17 cellular contexts compared by ENCODE assay signal in the genomic region with DNA sequence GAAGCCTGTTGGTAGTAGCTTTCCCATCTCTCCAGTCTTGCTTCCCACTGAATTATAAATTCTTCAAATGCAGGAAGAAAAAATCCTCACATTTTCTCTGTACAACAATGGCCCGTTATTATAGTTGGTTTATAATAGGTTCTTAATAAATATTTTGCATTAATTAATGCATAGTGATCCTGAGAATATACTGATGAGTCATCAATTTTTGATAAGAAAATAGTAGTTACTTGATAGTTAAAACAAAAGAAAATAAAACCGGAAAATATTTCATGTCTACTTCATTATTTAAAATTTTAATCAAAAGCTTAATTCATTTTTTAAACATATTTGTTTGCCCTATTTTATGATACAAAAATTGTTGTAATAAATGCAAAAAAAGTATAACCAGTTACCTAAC.
A peak's percentile ranks its signal among the peaks of the same experiment; 100 is the strongest.
DNase-seq lines count a peak whose midpoint lies in the region; ATAC-seq, FAIRE-seq and TF ChIP-seq lines count a peak whose summit lies in the region.
"Had no signal": no experiment of that assay in that cellular context is flagged by ENCODE, and none has a peak within 500 bp of the region (broad histone marks: within the 10 kb centered on the region; RNA-seq: fewer than 3 reads in every experiment).

No MANE protein-coding gene starts in this region.

- no peak overlapping the region for H2AFZ ChIP-seq in K562 (ENCODE audit: low read depth, low read length)
- H2AFZ ChIP-seq: GM23248 had no signal

- H3K9ac ChIP-seq in K562 (ENCODE audit: insufficient read depth in 1 of 2, low read depth in 2 of 2, low read length in 2 of 2): no peak overlapping the region
- H3K9ac ChIP-seq: BLaER1, GM23248 had no signal

- H3K4me3 ChIP-seq in K562 (no peak overlapping the region), left lung (no peak overlapping the region)
- H3K4me3 ChIP-seq: BLaER1, GM23248 had no signal

- no peak for ATAC-seq in K562
- ATAC-seq in left lung: no peak

- intact Hi-C loops in K562 (cut with micrococcal nuclease) (no loop called here), left lung (cut with DNase I) (no loop called here)

- H4K20me1 ChIP-seq in K562 (replicated peaks; ENCODE audit: control insufficient read depth, insufficient read depth, low read length): no peaks in the 10 kb centered on the region
- H4K20me1 ChIP-seq: BLaER1 had no signal

- DNase-seq in K562 (ENCODE audit: extremely low read depth in 1 of 4, low spot score in 3 of 4) (no peak), T-helper 9 cell (no peak), NCI-H524 (lab: John Stamatoyannopoulos, UW) (no peak), left lung (no peak)
- DNase-seq: Calu3; CD4-positive, alpha-beta memory T cell; DMS 273 treated with DMSO at 0.1 percent for 48 hours; DMS53; DND-41; EL; GM23248; HCEC 1CT; KBM-7 had no signal

- no TSS peak for BruUV-seq in K562 (replicated peaks; lab: Mats Ljungman, UMichigan)

- no peaks in the 10 kb centered on the region for H3K4me1 ChIP-seq in K562 (replicated peaks in 1 of 2; ENCODE audit: control insufficient read depth in 2 of 2, insufficient read depth in 2 of 2, low read length in 2 of 2)
- no peaks in the 10 kb centered on the region for H3K4me1 ChIP-seq in left lung
- H3K4me1 ChIP-seq: BLaER1 had no signal

- no peak for TF ChIP-seq EP300 in K562 (IDR thresholded peaks at IDR 0.05; ENCODE audit: low read length)

- TF ChIP-seq POLR2A in K562 (conservative IDR thresholded peaks at IDR 0.05): no peak

- POLR2A ChIA-PET in K562 (lab: Yijun Ruan, JAX): no interaction called here

- H3K27me3 ChIP-seq in K562 (ENCODE audit: control insufficient read depth in 2 of 2, insufficient read depth in 2 of 2, low read length in 2 of 2) (no peaks in the 10 kb centered on the region), left lung (no peaks in the 10 kb centered on the region)
- H3K27me3 ChIP-seq: BLaER1 had no signal

- FAIRE-seq in G401.6 (lab: Jason Lieb, UNC) (peak; percentile 66), K562 (lab: Jason Lieb, UNC) (no peak), islet of Langerhans (lab: Jason Lieb, UNC) (peak; percentile 51)
- FAIRE-seq: GM12891 had no signal

- 0% methylated on average over 2 of the region's 2 CpGs for WGBS in K562 (ENCODE audit: insufficient coverage, low coverage, missing lambda C conversion rate)

- no peaks in the 10 kb centered on the region for H3K9me1 ChIP-seq in K562 (ENCODE audit: control insufficient read depth, insufficient read depth, low read length)

- CTCF ChIA-PET in K562 (lab: Yijun Ruan, JAX; ENCODE audit: low intra/inter-chr PET ratio): no interaction called here

- TF ChIP-seq CTCF in K562 (IDR thresholded peaks at IDR 0.05 in 2 of 3, conservative IDR thresholded peaks at IDR 0.05 in 1 of 3; ENCODE audit: insufficient read depth in 2 of 3, low read depth in 1 of 3, low read length in 3 of 3): no peak
- TF ChIP-seq CTCF in left lung (IDR thresholded peaks at IDR 0.05): no peak

- no peak overlapping the region for H3K27ac ChIP-seq in K562 (ENCODE audit: extremely low read depth, low read depth, low read length)
- H3K27ac ChIP-seq in left lung: no peak overlapping the region
- H3K27ac ChIP-seq: BLaER1, GM23248 had no signal

- H3K79me2 ChIP-seq in K562 (ENCODE audit: control insufficient read depth, insufficient read depth, low read length): no peaks in the 10 kb centered on the region

- TF ChIP-seq RAD21 in K562 (CRISPR knock-in tag; conservative IDR thresholded peaks at IDR 0.05 in 1 of 2, IDR thresholded peaks at IDR 0.05 in 1 of 2): no peak

- no peak overlapping the region for H3K4me2 ChIP-seq in K562 (ENCODE audit: insufficient read depth, low read length)
- H3K4me2 ChIP-seq: BLaER1 had no signal

- no peaks in the 10 kb centered on the region for H3K9me3 ChIP-seq in K562 (replicated peaks; ENCODE audit: control insufficient read depth, insufficient read depth, low read depth, low read length)
- no peaks in the 10 kb centered on the region for H3K9me3 ChIP-seq in left lung
- H3K9me3 ChIP-seq: BLaER1 had no signal

- H3K36me3 ChIP-seq in K562 (ENCODE audit: control insufficient read depth, insufficient read depth, low read length) (no peaks in the 10 kb centered on the region), left lung (no peaks in the 10 kb centered on the region)
- H3K36me3 ChIP-seq: BLaER1 had no signal

- in situ Hi-C loops in K562 (cut with MboI): no loop called here

TF ChIP-seq in K562, 482 proteins besides CTCF, POLR2A, EP300 and RAD21:
- TF ChIP-seq ESRRA (IDR thresholded peaks at IDR 0.05; ENCODE audit: borderline replicate concordance, low read depth): no peak
- peak; percentile 79 for TF ChIP-seq MAFG (tag; conservative IDR thresholded peaks at IDR 0.05)
- TF ChIP-seq ZNF316 (IDR thresholded peaks at IDR 0.05): peak; percentile 91
- TF ChIP-seq CCAR2 (IDR thresholded peaks at IDR 0.05; ENCODE audit: low read depth, low read length): no peak
- peak; percentile 84 for TF ChIP-seq MAFF (IDR thresholded peaks at IDR 0.05; ENCODE audit: low read length)
- no peak for TF ChIP-seq STAT5B (CRISPR knock-in tag; IDR thresholded peaks at IDR 0.05)
- TF ChIP-seq ZZZ3 (IDR thresholded peaks at IDR 0.05): no peak
- TF ChIP-seq C11orf30 (IDR thresholded peaks at IDR 0.05; ENCODE audit: low read depth): peak; percentile 74
- TF ChIP-seq MAFK (IDR thresholded peaks at IDR 0.05; ENCODE audit: low read length): peak; percentile 95
- no peak for TF ChIP-seq TGIF2 (CRISPR knock-in tag; IDR thresholded peaks at IDR 0.05)
- TF ChIP-seq FOS (IDR thresholded peaks at IDR 0.05; ENCODE audit: extremely low read depth, insufficient read length): no peak
- no peak for TF ChIP-seq BRD4 (IDR thresholded peaks at IDR 0.05)
TF ChIP-seq in K562: peak in this region for 5.
